Comparison of ENCODE assay signal across 8 cellular contexts in the genomic region with DNA sequence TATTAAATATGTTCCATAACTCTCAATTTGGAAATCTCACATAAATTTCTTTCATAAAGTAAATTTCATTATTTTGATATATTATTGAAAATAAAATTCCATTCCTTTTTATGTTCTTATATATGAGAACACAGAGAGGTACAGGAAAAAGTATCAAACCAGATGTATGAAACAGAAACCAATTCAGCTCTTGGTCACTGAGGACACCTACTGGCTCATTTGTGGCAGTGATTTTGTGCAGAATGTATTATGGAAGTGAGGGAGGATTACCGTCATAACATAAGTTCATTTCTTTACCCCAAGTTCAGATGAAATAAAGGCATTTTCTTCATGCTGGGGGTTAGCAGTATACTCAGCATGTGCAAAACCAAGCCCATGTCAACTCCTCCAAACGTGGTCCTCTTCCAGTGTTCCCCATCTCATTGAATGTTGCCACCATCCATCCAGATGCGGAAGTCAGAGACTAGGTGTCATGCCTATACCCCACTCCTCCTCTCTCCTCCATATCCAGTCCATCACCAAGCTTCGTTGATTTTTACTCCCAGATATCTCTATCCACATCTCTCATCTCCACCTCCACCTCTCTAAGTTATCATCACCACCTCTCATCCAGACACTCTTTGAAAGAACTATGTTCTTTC. TPM values are rescaled to one million over a fixed set of nuclear protein-coding genes. Genes with fewer than 3 reads are reported as not detected.
A peak's percentile ranks its signal among the peaks of the same experiment; 100 is the strongest.
DNase-seq lines count a peak whose midpoint lies in the region; ATAC-seq, FAIRE-seq and TF ChIP-seq lines count a peak whose summit lies in the region.

No MANE protein-coding gene starts in this region.

- H3K4me1 ChIP-seq in HepG2 (ENCODE audit: insufficient read depth, low read length): no peaks in the 10 kb centered on the region

- in situ Hi-C loops in HepG2 (cut with HindIII; ENCODE audit: extremely low pct_ligation_motif_present, low pct_unique_long_range_greater_than_20kb): no loop called here

- 27% methylated on average over 4 of the region's 4 CpGs for WGBS in HepG2 (ENCODE audit: low lambda C conversion rate)

- intact Hi-C loops in HepG2 (cut with micrococcal nuclease; ENCODE audit: unreplicated experiment): loop anchor here (1.0 kb wide), 1 partner anchor 43 kb away; no protein-coding TSS in a partner anchor

- no peak overlapping the region for H3K4me3 ChIP-seq in choroid plexus epithelial cell (ENCODE audit: low read depth, low read length)
- no peak overlapping the region for H3K4me3 ChIP-seq in HepG2 (replicated peaks in 1 of 3; ENCODE audit: insufficient read depth in 1 of 3, low read depth in 2 of 3, low read length in 3 of 3)

- TF ChIP-seq RAD21 in HepG2 (CRISPR knock-in tag; IDR thresholded peaks at IDR 0.05): peak; percentile 83

- no peak for TF ChIP-seq POLR2A in HepG2 (IDR thresholded peaks at IDR 0.05; ENCODE audit: insufficient read depth in 1 of 2, low read depth in 2 of 2, low read length in 2 of 2)

- H3K27ac ChIP-seq in C4-2B: no peak overlapping the region
- H3K27ac ChIP-seq in HepG2 (ENCODE audit: extremely low read length, insufficient read depth, low read length): no peak overlapping the region

- no TSS peak for BruUV-seq in HepG2 (replicated peaks; lab: Mats Ljungman, UMichigan)

- FAIRE-seq in HepG2 (lab: Jason Lieb, UNC): peak; percentile 72
- FAIRE-seq in urothelium cell line (lab: Jason Lieb, UNC): peak; percentile 90

- no peaks in the 10 kb centered on the region for H4K20me1 ChIP-seq in HepG2 (ENCODE audit: insufficient read depth, low read length)

- H3K36me3 ChIP-seq in HepG2 (replicated peaks in 1 of 2; ENCODE audit: control insufficient read depth in 1 of 2, insufficient read depth in 2 of 2, low read length in 2 of 2): no peaks in the 10 kb centered on the region

- CTCF ChIA-PET in HepG2 (lab: Yijun Ruan, JAX; ENCODE audit: low intra/inter-chr PET ratio, low total read pairs): interaction anchor here (1.8 kb wide), 1 partner anchor 43 kb away, joined by 12 read pairs; no protein-coding TSS in a partner anchor

- POLR2A ChIA-PET in HepG2 (lab: Yijun Ruan, JAX): no interaction called here

- H3K4me2 ChIP-seq in HepG2 (ENCODE audit: low read depth, low read length): 0 out of 2 replicates have a peak overlapping the region, but pooled peaks have one; percentile 18

- TF ChIP-seq CTCF in C4-2B (conservative IDR thresholded peaks at IDR 0.05) (peak; percentile 89), choroid plexus epithelial cell (conservative IDR thresholded peaks at IDR 0.05; ENCODE audit: low read depth, low read length) (peak; percentile 82), HepG2 (CRISPR knock-in tag; IDR thresholded peaks at IDR 0.05) (peak; percentile 90)

- no peak overlapping the region for H2AFZ ChIP-seq in HepG2 (ENCODE audit: low read length)

- TF ChIP-seq EP300 in HepG2 (IDR thresholded peaks at IDR 0.05; ENCODE audit: low read depth in 2 of 2, low read length in 2 of 2) (no peak), HepG2 (CRISPR knock-in tag; IDR thresholded peaks at IDR 0.05; ENCODE audit: borderline replicate concordance) (no peak)

- DNase-seq in HS-27A (ENCODE audit: low read depth) (peak; percentile 73), OCI-M1 (lab: John Stamatoyannopoulos, UW) (peak; percentile 51), choroid plexus epithelial cell (ENCODE audit: low read depth) (peak; percentile 85), HepG2 (ENCODE audit: low spot score) (peak; percentile 65), urothelium cell line (ENCODE audit: low spot score) (peak; percentile 71)

- H3K9me3 ChIP-seq in HepG2 (ENCODE audit: low read length): peaks cover 23% of the 10 kb centered on the region

- peak; percentile 67 for ATAC-seq in GM18502 (IDR thresholded peaks at IDR 0.05; ENCODE audit: poor library complexity, unreplicated experiment)
- peak; percentile 86 for ATAC-seq in HepG2
- ATAC-seq in GM19023 (IDR thresholded peaks at IDR 0.05; ENCODE audit: unreplicated experiment): no peak

- no peaks in the 10 kb centered on the region for H3K79me2 ChIP-seq in HepG2 (ENCODE audit: insufficient read depth, low read length)

- H3K27me3 ChIP-seq in HepG2 (ENCODE audit: control insufficient read depth in 1 of 2, insufficient read depth in 2 of 2, low read length in 2 of 2): no peaks in the 10 kb centered on the region; a peak in 2 of 5 replicates

- no peak overlapping the region for H3K9ac ChIP-seq in HepG2 (ENCODE audit: insufficient read depth, low read depth, low read length)

RNA-seq across cellular contexts. Expression of a gene that starts 41.7 kb away (rescaled TPM):
- not detected in 2 replicates for total RNA-seq in HepG2 (2016; rRNA removed; fragmentation: Illumina TruSeq; extraction: Trizol)
- not detected in 2 replicates for total RNA-seq in HepG2 (2016; cell fraction: cytosol; rRNA removed; fragmentation: Illumina TruSeq; extraction: Trizol; ENCODE audit: low read depth)
- total RNA-seq in HepG2 (2016; cell fraction: insoluble cytoplasmic fraction; rRNA removed; fragmentation: Illumina TruSeq; extraction: Trizol): not detected in 2 replicates
- total RNA-seq in HepG2 (2016; cell fraction: membrane; rRNA removed; fragmentation: Illumina TruSeq; extraction: Trizol): not detected in 2 replicates
- total RNA-seq in HepG2 (2016; cell fraction: nucleus; rRNA removed; fragmentation: Illumina TruSeq; extraction: Trizol): not detected in 2 replicates
- polyA plus RNA-seq in HepG2 (2011; rRNA removed): not detected in 2 replicates
- polyA plus RNA-seq in HepG2 (2011; cell fraction: cytosol; rRNA removed): not detected in 2 replicates
- polyA plus RNA-seq in HepG2 (2011; cell fraction: nucleus; rRNA removed): not detected in 2 replicates
- not detected in 2 replicates for polyA plus RNA-seq in HepG2 (2012)
- polyA plus RNA-seq in HepG2 (2016; cell fraction: cytosol; fragmentation: Illumina TruSeq; extraction: Trizol; ENCODE audit: low read depth): not detected in 2 replicates
- not detected in 2 replicates for polyA plus RNA-seq in HepG2 (2016; cell fraction: insoluble cytoplasmic fraction; fragmentation: Illumina TruSeq; extraction: Trizol; ENCODE audit: low read depth)
- not detected in 2 replicates for polyA plus RNA-seq in HepG2 (2016; cell fraction: membrane; fragmentation: Illumina TruSeq; extraction: Trizol; ENCODE audit: low read depth)
- not detected in 2 replicates for polyA plus RNA-seq in HepG2 (2016; cell fraction: nucleus; fragmentation: Illumina TruSeq; extraction: Trizol; ENCODE audit: insufficient read depth, low read depth)
- polyA minus RNA-seq in HepG2 (2011; rRNA and poly(A)+ RNA removed; ENCODE audit: low replicate concordance): not detected in 2 replicates
- not detected in 2 replicates for polyA minus RNA-seq in HepG2 (2011; cell fraction: cytosol; rRNA and poly(A)+ RNA removed)
- not detected in 2 replicates for polyA minus RNA-seq in HepG2 (2011; cell fraction: nucleus; rRNA and poly(A)+ RNA removed)

RNA-seq across cellular contexts. Expression of a gene that starts 47.5 kb away (rescaled TPM):
- total RNA-seq in HepG2 (2016; rRNA removed; fragmentation: Illumina TruSeq; extraction: Trizol): 4.8 and 6.7 TPM in 2 replicates
- 0.97 and 1.5 TPM in 2 replicates for total RNA-seq in HepG2 (2016; cell fraction: cytosol; rRNA removed; fragmentation: Illumina TruSeq; extraction: Trizol; ENCODE audit: low read depth)
- 4.9 and 5.8 TPM in 2 replicates for total RNA-seq in HepG2 (2016; cell fraction: insoluble cytoplasmic fraction; rRNA removed; fragmentation: Illumina TruSeq; extraction: Trizol)
- 0.96 and 1.4 TPM in 2 replicates for total RNA-seq in HepG2 (2016; cell fraction: membrane; rRNA removed; fragmentation: Illumina TruSeq; extraction: Trizol)
- total RNA-seq in HepG2 (2016; cell fraction: nucleus; rRNA removed; fragmentation: Illumina TruSeq; extraction: Trizol): 2.5 and 2.8 TPM in 2 replicates
- 1.6 and 2.7 TPM in 2 replicates for polyA plus RNA-seq in HepG2 (2011; rRNA removed)
- 0.60 and 0.88 TPM in 2 replicates for polyA plus RNA-seq in HepG2 (2011; cell fraction: cytosol; rRNA removed)
- 1.2 and 2.2 TPM in 2 replicates for polyA plus RNA-seq in HepG2 (2011; cell fraction: nucleus; rRNA removed)
- polyA plus RNA-seq in HepG2 (2012): 1.9 TPM in 2 replicates
- 0.74 and 1.2 TPM in 2 replicates for polyA plus RNA-seq in HepG2 (2016; cell fraction: cytosol; fragmentation: Illumina TruSeq; extraction: Trizol; ENCODE audit: low read depth)
- 5.2 and 6.9 TPM in 2 replicates for polyA plus RNA-seq in HepG2 (2016; cell fraction: insoluble cytoplasmic fraction; fragmentation: Illumina TruSeq; extraction: Trizol; ENCODE audit: low read depth)
- 1.2 and 1.7 TPM in 2 replicates for polyA plus RNA-seq in HepG2 (2016; cell fraction: membrane; fragmentation: Illumina TruSeq; extraction: Trizol; ENCODE audit: low read depth)
- 3.9 and 4.4 TPM in 2 replicates for polyA plus RNA-seq in HepG2 (2016; cell fraction: nucleus; fragmentation: Illumina TruSeq; extraction: Trizol; ENCODE audit: insufficient read depth, low read depth)
- 0.26 and 0.37 TPM in 2 replicates for polyA minus RNA-seq in HepG2 (2011; rRNA and poly(A)+ RNA removed; ENCODE audit: low replicate concordance)
- polyA minus RNA-seq in HepG2 (2011; cell fraction: cytosol; rRNA and poly(A)+ RNA removed): 0.70 and 0.79 TPM in 2 replicates
- 1.4 and 2.4 TPM in 2 replicates for polyA minus RNA-seq in HepG2 (2011; cell fraction: nucleus; rRNA and poly(A)+ RNA removed)

RNA-seq across cellular contexts. Expression of a gene that starts 55.1 kb away (rescaled TPM):
- total RNA-seq in HepG2 (2016; rRNA removed; fragmentation: Illumina TruSeq; extraction: Trizol): 47.1 and 50.4 TPM in 2 replicates
- 64.0 and 99.8 TPM in 2 replicates for total RNA-seq in HepG2 (2016; cell fraction: cytosol; rRNA removed; fragmentation: Illumina TruSeq; extraction: Trizol; ENCODE audit: low read depth)
- 55.3 and 57.0 TPM in 2 replicates for total RNA-seq in HepG2 (2016; cell fraction: insoluble cytoplasmic fraction; rRNA removed; fragmentation: Illumina TruSeq; extraction: Trizol)
- 63.6 and 76.4 TPM in 2 replicates for total RNA-seq in HepG2 (2016; cell fraction: membrane; rRNA removed; fragmentation: Illumina TruSeq; extraction: Trizol)
- total RNA-seq in HepG2 (2016; cell fraction: nucleus; rRNA removed; fragmentation: Illumina TruSeq; extraction: Trizol): 20.8 and 26.1 TPM in 2 replicates
- 37.1 and 47.4 TPM in 2 replicates for polyA plus RNA-seq in HepG2 (2011; rRNA removed)
- 13.9 and 21.0 TPM in 2 replicates for polyA plus RNA-seq in HepG2 (2011; cell fraction: cytosol; rRNA removed)
- polyA plus RNA-seq in HepG2 (2011; cell fraction: nucleus; rRNA removed): 28.2 and 28.9 TPM in 2 replicates
- 16.0 and 22.1 TPM in 2 replicates for polyA plus RNA-seq in HepG2 (2012)
- polyA plus RNA-seq in HepG2 (2016; cell fraction: cytosol; fragmentation: Illumina TruSeq; extraction: Trizol; ENCODE audit: low read depth): 49.7 and 76.6 TPM in 2 replicates
- polyA plus RNA-seq in HepG2 (2016; cell fraction: insoluble cytoplasmic fraction; fragmentation: Illumina TruSeq; extraction: Trizol; ENCODE audit: low read depth): 30.0 and 34.8 TPM in 2 replicates
- 44.6 and 52.6 TPM in 2 replicates for polyA plus RNA-seq in HepG2 (2016; cell fraction: membrane; fragmentation: Illumina TruSeq; extraction: Trizol; ENCODE audit: low read depth)
- polyA plus RNA-seq in HepG2 (2016; cell fraction: nucleus; fragmentation: Illumina TruSeq; extraction: Trizol; ENCODE audit: insufficient read depth, low read depth): 28.8 and 31.3 TPM in 2 replicates
- 4.2 and 19.5 TPM in 2 replicates for polyA minus RNA-seq in HepG2 (2011; rRNA and poly(A)+ RNA removed; ENCODE audit: low replicate concordance)
- polyA minus RNA-seq in HepG2 (2011; cell fraction: cytosol; rRNA and poly(A)+ RNA removed): 8.3 and 10.7 TPM in 2 replicates
- polyA minus RNA-seq in HepG2 (2011; cell fraction: nucleus; rRNA and poly(A)+ RNA removed): 8.0 and 9.2 TPM in 2 replicates
